1 cellular context compared by ENCODE assay signal in the genomic region with DNA sequence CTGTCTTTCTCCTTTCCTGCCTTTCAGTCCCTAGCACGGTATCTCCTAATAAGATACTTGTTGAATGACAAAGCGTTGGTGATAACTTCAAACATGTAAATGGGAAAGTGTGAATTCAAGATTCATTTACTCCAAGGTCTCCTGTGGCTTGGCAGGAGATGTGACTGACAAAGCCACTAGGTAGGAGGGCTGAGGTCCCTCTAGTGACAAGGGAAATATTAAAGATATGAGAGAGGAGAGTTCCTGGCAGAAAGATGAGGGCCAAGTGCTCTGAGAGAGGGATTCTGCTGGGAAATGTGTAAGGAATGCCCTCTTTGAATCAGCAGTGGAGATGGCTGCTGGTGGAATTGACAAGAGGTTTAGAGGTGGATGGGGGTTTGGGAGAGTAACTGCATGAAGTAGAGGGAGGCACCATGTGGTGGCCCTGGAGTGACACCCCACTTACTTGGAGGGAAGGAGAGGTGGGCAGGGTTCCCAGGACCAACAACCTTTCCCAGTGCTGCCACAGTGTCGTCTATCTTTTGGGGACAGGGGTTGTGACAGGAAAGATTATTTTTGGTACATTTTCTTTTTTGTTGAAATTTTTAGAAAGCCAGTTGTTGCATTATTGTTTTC.
TF ChIP-seq lines count a peak whose summit lies in the region.

No MANE protein-coding gene starts in this region.

TF ChIP-seq in WTC11, 78 proteins besides CTCF, POLR2A, EP300 and RAD21 (continued from another document):
- TF ChIP-seq KAT7 (CRISPR knock-in tag; IDR thresholded peaks at IDR 0.05; ENCODE audit: borderline replicate concordance) (no peak), EMX1 (CRISPR knock-in tag; IDR thresholded peaks at IDR 0.05) (no peak), ZNF263 (CRISPR knock-in tag; IDR thresholded peaks at IDR 0.05; ENCODE audit: low read depth) (no peak), NR1H2 (CRISPR knock-in tag; IDR thresholded peaks at IDR 0.05) (no peak), GABPB1 (CRISPR knock-in tag; IDR thresholded peaks at IDR 0.05) (no peak), NFYB (CRISPR knock-in tag; conservative IDR thresholded peaks at IDR 0.05; ENCODE audit: low read depth) (no peak), TCF7 (CRISPR knock-in tag; IDR thresholded peaks at IDR 0.05; ENCODE audit: low read depth) (no peak), ZNF232 (CRISPR knock-in tag; IDR thresholded peaks at IDR 0.05) (no peak), SOX15 (CRISPR knock-in tag; IDR thresholded peaks at IDR 0.05) (no peak), GRHL2 (CRISPR knock-in tag; IDR thresholded peaks at IDR 0.05; ENCODE audit: insufficient replicate concordance, severe bottlenecking) (no peak)
- TF ChIP-seq, protein P1, sequence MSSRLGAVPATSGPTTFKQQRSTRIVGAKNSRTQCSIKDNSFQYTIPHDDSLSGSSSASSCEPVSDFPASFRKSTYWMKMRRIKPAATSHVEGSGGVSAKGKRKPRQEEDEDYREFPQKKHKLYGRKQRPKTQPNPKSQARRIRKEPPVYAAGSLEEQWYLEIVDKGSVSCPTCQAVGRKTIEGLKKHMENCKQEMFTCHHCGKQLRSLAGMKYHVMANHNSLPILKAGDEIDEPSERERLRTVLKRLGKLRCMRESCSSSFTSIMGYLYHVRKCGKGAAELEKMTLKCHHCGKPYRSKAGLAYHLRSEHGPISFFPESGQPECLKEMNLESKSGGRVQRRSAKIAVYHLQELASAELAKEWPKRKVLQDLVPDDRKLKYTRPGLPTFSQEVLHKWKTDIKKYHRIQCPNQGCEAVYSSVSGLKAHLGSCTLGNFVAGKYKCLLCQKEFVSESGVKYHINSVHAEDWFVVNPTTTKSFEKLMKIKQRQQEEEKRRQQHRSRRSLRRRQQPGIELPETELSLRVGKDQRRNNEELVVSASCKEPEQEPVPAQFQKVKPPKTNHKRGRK (CRISPR knock-in tag; IDR thresholded peaks at IDR 0.05; ENCODE audit: borderline replicate concordance), result no peak
- TF ChIP-seq, protein P2, sequence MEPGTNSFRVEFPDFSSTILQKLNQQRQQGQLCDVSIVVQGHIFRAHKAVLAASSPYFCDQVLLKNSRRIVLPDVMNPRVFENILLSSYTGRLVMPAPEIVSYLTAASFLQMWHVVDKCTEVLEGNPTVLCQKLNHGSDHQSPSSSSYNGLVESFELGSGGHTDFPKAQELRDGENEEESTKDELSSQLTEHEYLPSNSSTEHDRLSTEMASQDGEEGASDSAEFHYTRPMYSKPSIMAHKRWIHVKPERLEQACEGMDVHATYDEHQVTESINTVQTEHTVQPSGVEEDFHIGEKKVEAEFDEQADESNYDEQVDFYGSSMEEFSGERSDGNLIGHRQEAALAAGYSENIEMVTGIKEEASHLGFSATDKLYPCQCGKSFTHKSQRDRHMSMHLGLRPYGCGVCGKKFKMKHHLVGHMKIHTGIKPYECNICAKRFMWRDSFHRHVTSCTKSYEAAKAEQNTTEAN (CRISPR knock-in tag; IDR thresholded peaks at IDR 0.05), result no peak
- TF ChIP-seq, protein P3, sequence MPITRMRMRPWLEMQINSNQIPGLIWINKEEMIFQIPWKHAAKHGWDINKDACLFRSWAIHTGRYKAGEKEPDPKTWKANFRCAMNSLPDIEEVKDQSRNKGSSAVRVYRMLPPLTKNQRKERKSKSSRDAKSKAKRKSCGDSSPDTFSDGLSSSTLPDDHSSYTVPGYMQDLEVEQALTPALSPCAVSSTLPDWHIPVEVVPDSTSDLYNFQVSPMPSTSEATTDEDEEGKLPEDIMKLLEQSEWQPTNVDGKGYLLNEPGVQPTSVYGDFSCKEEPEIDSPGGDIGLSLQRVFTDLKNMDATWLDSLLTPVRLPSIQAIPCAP (CRISPR knock-in tag; IDR thresholded peaks at IDR 0.05), result no peak
